10 cellular contexts compared by ENCODE assay signal in genomic region chr10:27258492-27258837, GRCh38. TPM values are rescaled to one million over a fixed set of nuclear protein-coding genes. Genes with fewer than 3 reads are reported as not detected.
DNase-seq lines count a peak whose midpoint lies in the region; ATAC-seq, FAIRE-seq and TF ChIP-seq lines count a peak whose summit lies in the region.
"Had no signal": no experiment of that assay in that cellular context is flagged by ENCODE, and none has a peak within 500 bp of the region (broad histone marks: within the 10 kb centered on the region; RNA-seq: fewer than 3 reads in every experiment).

No MANE protein-coding gene starts in this region.

- H3K4me3 ChIP-seq in astrocyte of the cerebellum (ENCODE audit: low read depth, low read length) (peak overlapping the region; percentile 51), liver (ENCODE audit: low read depth in 1 of 3, low read length in 3 of 3) (peak overlapping the region in 2 of 3 donors; percentile 24 to 54), stomach (peak overlapping the region; percentile 52 to 73 (median 56))

- H3K36me3 ChIP-seq in liver (ENCODE audit: control insufficient read depth in 4 of 4, insufficient read depth in 3 of 4, low read depth in 1 of 4, low read length in 3 of 4) = no peaks in the 10 kb centered on the region
- no peaks in the 10 kb centered on the region for H3K36me3 ChIP-seq in stomach

- H3K27me3 ChIP-seq in liver (ENCODE audit: control insufficient read depth in 4 of 4, insufficient read depth in 4 of 4, low read length in 3 of 4) (peaks cover 0 to 9% (median 3%) of the 10 kb centered on the region in 4 donors), stomach (peaks cover 0 to 62% (median 20%) of the 10 kb centered on the region in 3 donors)

- H3K27me3 Mint-ChIP-seq in T-helper 1 cell treated with Interleukin-12 subunit alpha and Interleukin-12 subunit beta and Interleukin-4 antibody, amounts not matched to agents 30 μg/mL and 1 μg/mL, for 36 hours (ENCODE audit: low read depth) = peaks cover 64% of the 10 kb centered on the region

- no peak overlapping the region for H3K9ac ChIP-seq in liver (ENCODE audit: low read depth in 1 of 2, low read length in 2 of 2)

- H3K27ac Mint-ChIP-seq in T-helper 1 cell treated with Interleukin-12 subunit alpha and Interleukin-12 subunit beta and Interleukin-4 antibody, amounts not matched to agents 30 μg/mL and 1 μg/mL, for 36 hours = peak overlapping the region; percentile 8

- no peak for TF ChIP-seq EP300 in stomach (IDR thresholded peaks at IDR 0.05)

- H3K36me3 Mint-ChIP-seq in T-helper 1 cell treated with Interleukin-12 subunit alpha and Interleukin-12 subunit beta and Interleukin-4 antibody, amounts not matched to agents 30 μg/mL and 1 μg/mL, for 36 hours (ENCODE audit: low read depth) = peaks cover 6% of the 10 kb centered on the region

- TF ChIP-seq RAD21 in liver (IDR thresholded peaks at IDR 0.05) = no peak

- H3K4me1 ChIP-seq in liver (ENCODE audit: control insufficient read depth in 4 of 4, insufficient read depth in 4 of 4, low read length in 3 of 4) = peaks cover 0 to 11% (median 7%) of the 10 kb centered on the region in 4 donors
- peaks cover 10 to 15% (median 13%) of the 10 kb centered on the region in 4 donors for H3K4me1 ChIP-seq in stomach

- TF ChIP-seq POLR2A in stomach (IDR thresholded peaks at IDR 0.05) = no peak

- WGBS in liver = 6% methylated on average over 18 of the region's 18 CpGs
- 4 to 6% (median 6%) methylated on average over 18 of the region's 18 CpGs for WGBS in stomach, 5 donors

- DNase-seq in T-helper 1 cell = no peak
- no peak for DNase-seq in astrocyte of the cerebellum (ENCODE audit: low read depth)
- DNase-seq in stomach = no peak
- no peak for DNase-seq in HuH-7.5 (ENCODE audit: low spot score)
- DNase-seq in RCC 7860 (ENCODE audit: low spot score) = no peak
- DNase-seq: activated CD4-positive, alpha-beta T cell treated with anti-CD3 and anti-CD28 coated beads, Interleukin-2, amount 50 U/mL, for 4 hours; NCI-H1694 treated with DMSO at 0.1 percent for 48 hours had no signal

- peaks cover 22% of the 10 kb centered on the region for H3K4me1 Mint-ChIP-seq in T-helper 1 cell treated with Interleukin-12 subunit alpha and Interleukin-12 subunit beta and Interleukin-4 antibody, amounts not matched to agents 30 μg/mL and 1 μg/mL, for 36 hours (ENCODE audit: low read depth)

- H3K9me3 Mint-ChIP-seq in T-helper 1 cell treated with Interleukin-12 subunit alpha and Interleukin-12 subunit beta and Interleukin-4 antibody, amounts not matched to agents 30 μg/mL and 1 μg/mL, for 36 hours = no peaks in the 10 kb centered on the region

- no peak overlapping the region for H3K27ac ChIP-seq in liver (ENCODE audit: low read depth in 1 of 2, low read length in 2 of 2)
- H3K27ac ChIP-seq in stomach = peak overlapping the region in 1 of 5 donors; percentile 42

- peak overlapping the region; percentile 86 for H3K4me3 Mint-ChIP-seq in T-helper 1 cell treated with Interleukin-12 subunit alpha and Interleukin-12 subunit beta and Interleukin-4 antibody, amounts not matched to agents 30 μg/mL and 1 μg/mL, for 36 hours

- no peak for FAIRE-seq in RCC 7860 (lab: Jason Lieb, UNC)

- H3K9me3 ChIP-seq in liver (ENCODE audit: control insufficient read depth in 4 of 4, low read length in 3 of 4) = no peaks in the 10 kb centered on the region
- H3K9me3 ChIP-seq in stomach = no peaks in the 10 kb centered on the region

- ATAC-seq in GM18861 (IDR thresholded peaks at IDR 0.05; ENCODE audit: unreplicated experiment) = no peak

- TF ChIP-seq CTCF in astrocyte of the cerebellum (IDR thresholded peaks at IDR 0.05; ENCODE audit: low read depth, low read length, missing control alignments) = no peak
- TF ChIP-seq CTCF in liver (IDR thresholded peaks at IDR 0.05; ENCODE audit: low read depth, low read length, missing input control) = no peak
- TF ChIP-seq CTCF in stomach (IDR thresholded peaks at IDR 0.05) = no peak

- intact Hi-C loops in stomach (cut with DNase I; ENCODE audit: low total_unique reads) = no loop called here

- in situ Hi-C loops in astrocyte of the cerebellum (cut with HindIII; ENCODE audit: low sequenced_read_pairs) = no loop called here

TF ChIP-seq in liver, 16 proteins besides CTCF, POLR2A, EP300 and RAD21:
- TF ChIP-seq, protein P1, sequence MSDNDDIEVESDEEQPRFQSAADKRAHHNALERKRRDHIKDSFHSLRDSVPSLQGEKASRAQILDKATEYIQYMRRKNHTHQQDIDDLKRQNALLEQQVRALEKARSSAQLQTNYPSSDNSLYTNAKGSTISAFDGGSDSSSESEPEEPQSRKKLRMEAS (IDR thresholded peaks at IDR 0.05) = no peak
- TF ChIP-seq FOXA1 (IDR thresholded peaks at IDR 0.05) (no peak), HNF4G (IDR thresholded peaks at IDR 0.05) (no peak), TAF1 (conservative IDR thresholded peaks at IDR 0.05) (no peak), FOXA2 (IDR thresholded peaks at IDR 0.05) (no peak), SP1 (IDR thresholded peaks at IDR 0.05) (no peak), RXRA (IDR thresholded peaks at IDR 0.05) (no peak), JUND (IDR thresholded peaks at IDR 0.05) (no peak), HNF4A (conservative IDR thresholded peaks at IDR 0.05) (no peak), NR2F2 (IDR thresholded peaks at IDR 0.05) (no peak), ATF3 (IDR thresholded peaks at IDR 0.05) (no peak), YY1 (IDR thresholded peaks at IDR 0.05) (no peak), REST (IDR thresholded peaks at IDR 0.05) (no peak), GABPA (IDR thresholded peaks at IDR 0.05 in 1 of 2, conservative IDR thresholded peaks at IDR 0.05 in 1 of 2) (no peak), ZBTB33 (IDR thresholded peaks at IDR 0.05) (no peak), EGR1 (IDR thresholded peaks at IDR 0.05; ENCODE audit: low read depth in 2 of 2) (no peak)

RNA-seq across cellular contexts. Expression of gene ACBD5, which starts 17.9 kb away (rescaled TPM):
- total RNA-seq in liver = 10 to 100 TPM; 12.6 to 39.7 TPM
- 10 to 100 TPM; 16.9 to 17.3 TPM for polyA plus RNA-seq in liver
- 10 to 100 TPM in 4 of 5 donors, 1 to 10 TPM in 1; 6.7 to 45.2 (median 14.5) TPM for total RNA-seq in stomach
- 10 to 100 TPM in 2 of 3 donors, 1 to 10 TPM in 1; 6.2 to 19.1 (median 13.0) TPM for polyA plus RNA-seq in stomach
